9 cellular contexts compared by ENCODE assay signal in the genomic region with DNA sequence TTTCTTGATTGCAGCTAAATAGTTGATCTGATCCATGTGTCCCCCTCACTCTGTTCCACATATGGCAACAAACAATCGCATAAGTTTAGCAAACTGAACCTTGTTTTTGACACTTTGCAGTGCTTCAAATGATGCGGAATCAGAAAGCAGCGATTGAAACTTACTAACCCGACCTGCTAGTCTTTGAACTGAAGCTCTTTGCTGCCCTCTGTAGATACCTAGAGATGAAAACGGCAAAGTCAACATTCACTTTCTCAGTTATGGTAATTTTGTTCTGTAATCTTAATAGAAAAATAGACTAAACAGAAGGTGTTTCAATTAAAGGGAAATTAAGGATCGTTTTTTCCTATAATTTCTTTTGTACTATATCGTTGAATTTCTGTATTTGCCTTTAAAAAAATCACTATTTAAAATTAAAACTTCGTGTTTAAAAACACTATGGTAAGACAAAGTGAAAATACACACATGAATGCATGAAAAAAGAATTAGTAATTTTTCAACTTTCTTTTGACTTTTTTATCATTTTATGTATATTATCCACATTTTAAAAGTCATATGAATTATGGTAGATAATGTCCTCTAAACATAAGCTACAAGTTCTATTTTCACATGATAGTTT.
DNase-seq lines count a peak whose midpoint lies in the region; ATAC-seq, FAIRE-seq and TF ChIP-seq lines count a peak whose summit lies in the region.
"Had no signal": no experiment of that assay in that cellular context is flagged by ENCODE, and none has a peak within 500 bp of the region (broad histone marks: within the 10 kb centered on the region; RNA-seq: fewer than 3 reads in every experiment).

No MANE protein-coding gene starts in this region.

- no peak overlapping the region for H3K4me2 ChIP-seq in GM12878 (ENCODE audit: control insufficient read depth, insufficient read depth)

- H3K9ac ChIP-seq in GM12878 (ENCODE audit: control insufficient read depth, insufficient read depth, low read length) = no peak overlapping the region

- no peaks in the 10 kb centered on the region for H3K4me1 ChIP-seq in GM12878 (ENCODE audit: control insufficient read depth, insufficient read depth, low read length)

- WGBS in GM12878 (ENCODE audit: insufficient coverage, insufficient replicate concordance, low lambda C conversion rate, missing lambda C conversion rate) = 0% methylated on average over 8 of the region's 8 CpGs

- FAIRE-seq in GM12878 (lab: Jason Lieb, UNC) = peak; percentile 7

- H3K4me3 Mint-ChIP-seq in activated T-helper 2 cell treated with anti-CD3 and anti-CD28 coated beads, Interferon-gamma antibody, Interleukin-2, Interleukin-4, amounts not matched to agents 10 μg/mL and 5 μg/mL and 100 μg/mL, durations not matched to agents 14 hours and 24 hours and 36 hours (ENCODE audit: low read depth) = no peak overlapping the region

- CTCF ChIA-PET in GM12878 (lab: Yijun Ruan, JAX) = interaction anchor here (0.6 to 2.5 kb wide), 9 partner anchors 9 to 955 kb away, joined by 3 to 8 read pairs (median 4); no protein-coding TSS in a partner anchor

- H3K4me1 Mint-ChIP-seq in activated T-helper 2 cell treated with anti-CD3 and anti-CD28 coated beads, Interferon-gamma antibody, Interleukin-2, Interleukin-4, amounts not matched to agents 10 μg/mL and 5 μg/mL and 100 μg/mL, durations not matched to agents 14 hours and 24 hours and 36 hours (ENCODE audit: low read depth) = no peaks in the 10 kb centered on the region

- no peaks in the 10 kb centered on the region for H3K27me3 ChIP-seq in GM12878 (replicated peaks in 1 of 2; ENCODE audit: control insufficient read depth in 2 of 2, insufficient read depth in 2 of 2, low read length in 1 of 2)
- H3K27me3 ChIP-seq in kidney epithelial cell (ENCODE audit: control insufficient read depth, insufficient read depth, low read length) = no peaks in the 10 kb centered on the region

- DNase-seq in Caki2 (ENCODE audit: low read depth) = peak; percentile 4
- DNase-seq in NCI-H345 treated with DMSO at 0.1 percent for 48 hours (lab: John Stamatoyannopoulos, UW; ENCODE audit: unreplicated experiment) = peak; percentile 61
- DNase-seq in GM12878 (ENCODE audit: low read depth, low spot score) = no peak
- DNase-seq in kidney epithelial cell (ENCODE audit: low read depth) = peak; percentile 14
- DNase-seq in activated T-helper 2 cell treated with anti-CD3 and anti-CD28 coated beads, Interferon-gamma antibody, Interleukin-2, Interleukin-4, amounts not matched to agents 10 μg/mL and 5 μg/mL and 100 μg/mL, durations not matched to agents 14 hours and 24 hours and 36 hours (ENCODE audit: low spot score) = no peak
- DNase-seq in central memory CD4-positive, alpha-beta T cell = no peak

- no peaks in the 10 kb centered on the region for H4K20me1 ChIP-seq in GM12878 (ENCODE audit: control insufficient read depth, insufficient read depth)

- SMC1A ChIA-PET in GM12878 (lab: Charles Lee; ENCODE audit: uncharacterized antibody, unreplicated experiment) = interaction anchor here (0.6 to 0.8 kb wide), 2 partner anchors 19 to 1133 kb away, joined by 3 read pairs; no protein-coding TSS in a partner anchor

- in situ Hi-C loops in Caki2 (cut with HindIII; ENCODE audit: low pct_unique_long_range_greater_than_20kb, low sequenced_read_pairs) = no loop called here
- in situ Hi-C loops in GM12878 (cut with MboI) = no loop called here

- ATAC-seq in HG02623 (IDR thresholded peaks at IDR 0.05; ENCODE audit: unreplicated experiment) (peak; percentile 54), GM12878 (peak; percentile 54), HG03097 (IDR thresholded peaks at IDR 0.05; ENCODE audit: low FRiP score, unreplicated experiment) (no peak)

- RAD21 ChIA-PET in GM12878 (lab: Charles Lee; ENCODE audit: unreplicated experiment) = no interaction called here

- TF ChIP-seq RAD21 in GM12878 (IDR thresholded peaks at IDR 0.05; ENCODE audit: insufficient read depth, low read depth, low read length) = peak; percentile 73

- H3K4me3 ChIP-seq in GM12878 (no peak overlapping the region), kidney epithelial cell (ENCODE audit: low read depth, low read length) (no peak overlapping the region)

- no peak overlapping the region for H2AFZ ChIP-seq in GM12878 (ENCODE audit: control insufficient read depth, low read depth, low read length)

- H3K36me3 ChIP-seq in GM12878 (ENCODE audit: control insufficient read depth in 2 of 2, insufficient read depth in 2 of 2, low read length in 1 of 2) (no peaks in the 10 kb centered on the region), kidney epithelial cell (ENCODE audit: control insufficient read depth, insufficient read depth, low read length) (no peaks in the 10 kb centered on the region)

- no peaks in the 10 kb centered on the region for H3K79me2 ChIP-seq in GM12878 (ENCODE audit: control insufficient read depth, insufficient read depth, low read length)

- intact Hi-C loops in GM12878 (cut with micrococcal nuclease; ENCODE audit: unreplicated experiment) = loop anchor here (5.0 to 10.0 kb wide), 2 partner anchors 572 to 665 kb away; no protein-coding TSS in a partner anchor
- intact Hi-C loops in activated T-helper 2 cell treated with anti-CD3 and anti-CD28 coated beads, Interferon-gamma antibody, Interleukin-2, Interleukin-4, amounts not matched to agents 10 μg/mL and 5 μg/mL and 100 μg/mL, durations not matched to agents 14 hours and 24 hours and 36 hours (cut with micrococcal nuclease) = no loop called here

- BruUV-seq in GM12878 (replicated peaks; lab: Mats Ljungman, UMichigan) = no TSS peak

- H3K36me3 Mint-ChIP-seq in activated T-helper 2 cell treated with anti-CD3 and anti-CD28 coated beads, Interferon-gamma antibody, Interleukin-2, Interleukin-4, amounts not matched to agents 10 μg/mL and 5 μg/mL and 100 μg/mL, durations not matched to agents 14 hours and 24 hours and 36 hours (ENCODE audit: low read depth) = no peaks in the 10 kb centered on the region

- H3K27me3 Mint-ChIP-seq in activated T-helper 2 cell treated with anti-CD3 and anti-CD28 coated beads, Interferon-gamma antibody, Interleukin-2, Interleukin-4, amounts not matched to agents 10 μg/mL and 5 μg/mL and 100 μg/mL, durations not matched to agents 14 hours and 24 hours and 36 hours (ENCODE audit: low read depth) = no peaks in the 10 kb centered on the region

- no peak overlapping the region for H3K27ac ChIP-seq in GM12878 (ENCODE audit: control insufficient read depth, insufficient read depth)
- H3K27ac ChIP-seq: HL-60 had no signal

- no peak for TF ChIP-seq POLR2A in GM12878 (IDR thresholded peaks at IDR 0.05; ENCODE audit: low read depth, low read length)

- POLR2A ChIA-PET in GM12878 (lab: Charles Lee) = no interaction called here

- TF ChIP-seq CTCF in GM12878 (IDR thresholded peaks at IDR 0.05 in 2 of 3, conservative IDR thresholded peaks at IDR 0.05 in 1 of 3; ENCODE audit: control insufficient read depth in 2 of 3, extremely low read depth in 1 of 3, insufficient read depth in 1 of 3, low read depth in 3 of 3, low read length in 3 of 3) (peak; percentile 37 to 53 (median 49); a peak in 5 of 6 replicates), kidney epithelial cell (IDR thresholded peaks at IDR 0.05; ENCODE audit: insufficient read depth, low read length, poor library complexity, severe bottlenecking) (peak; percentile 73)

- no peak overlapping the region for H3K27ac Mint-ChIP-seq in activated T-helper 2 cell treated with anti-CD3 and anti-CD28 coated beads, Interferon-gamma antibody, Interleukin-2, Interleukin-4, amounts not matched to agents 10 μg/mL and 5 μg/mL and 100 μg/mL, durations not matched to agents 14 hours and 24 hours and 36 hours

- TF ChIP-seq EP300 in GM12878 (IDR thresholded peaks at IDR 0.05; ENCODE audit: borderline replicate concordance in 1 of 2, control insufficient read depth in 1 of 2, low read depth in 2 of 2, low read length in 2 of 2) = no peak

- H3K9me3 ChIP-seq in GM12878 (replicated peaks; ENCODE audit: control insufficient read depth, insufficient read depth, low read length) = no peaks in the 10 kb centered on the region

- H3K9me3 Mint-ChIP-seq in activated T-helper 2 cell treated with anti-CD3 and anti-CD28 coated beads, Interferon-gamma antibody, Interleukin-2, Interleukin-4, amounts not matched to agents 10 μg/mL and 5 μg/mL and 100 μg/mL, durations not matched to agents 14 hours and 24 hours and 36 hours = no peaks in the 10 kb centered on the region

TF ChIP-seq in GM12878, 131 proteins besides CTCF, POLR2A, EP300 and RAD21:
- TF ChIP-seq SMC3 (IDR thresholded peaks at IDR 0.05; ENCODE audit: borderline replicate concordance, low read length) = peak; percentile 42; the same call in 1 of the 2 replicates
- no peak for TF ChIP-seq RAD51 (IDR thresholded peaks at IDR 0.05)
- TF ChIP-seq ZNF384 (IDR thresholded peaks at IDR 0.05; ENCODE audit: borderline replicate concordance, low read depth, low read length) = no peak
- no peak for TF ChIP-seq CHD4 (IDR thresholded peaks at IDR 0.05)
- TF ChIP-seq, protein P1, sequence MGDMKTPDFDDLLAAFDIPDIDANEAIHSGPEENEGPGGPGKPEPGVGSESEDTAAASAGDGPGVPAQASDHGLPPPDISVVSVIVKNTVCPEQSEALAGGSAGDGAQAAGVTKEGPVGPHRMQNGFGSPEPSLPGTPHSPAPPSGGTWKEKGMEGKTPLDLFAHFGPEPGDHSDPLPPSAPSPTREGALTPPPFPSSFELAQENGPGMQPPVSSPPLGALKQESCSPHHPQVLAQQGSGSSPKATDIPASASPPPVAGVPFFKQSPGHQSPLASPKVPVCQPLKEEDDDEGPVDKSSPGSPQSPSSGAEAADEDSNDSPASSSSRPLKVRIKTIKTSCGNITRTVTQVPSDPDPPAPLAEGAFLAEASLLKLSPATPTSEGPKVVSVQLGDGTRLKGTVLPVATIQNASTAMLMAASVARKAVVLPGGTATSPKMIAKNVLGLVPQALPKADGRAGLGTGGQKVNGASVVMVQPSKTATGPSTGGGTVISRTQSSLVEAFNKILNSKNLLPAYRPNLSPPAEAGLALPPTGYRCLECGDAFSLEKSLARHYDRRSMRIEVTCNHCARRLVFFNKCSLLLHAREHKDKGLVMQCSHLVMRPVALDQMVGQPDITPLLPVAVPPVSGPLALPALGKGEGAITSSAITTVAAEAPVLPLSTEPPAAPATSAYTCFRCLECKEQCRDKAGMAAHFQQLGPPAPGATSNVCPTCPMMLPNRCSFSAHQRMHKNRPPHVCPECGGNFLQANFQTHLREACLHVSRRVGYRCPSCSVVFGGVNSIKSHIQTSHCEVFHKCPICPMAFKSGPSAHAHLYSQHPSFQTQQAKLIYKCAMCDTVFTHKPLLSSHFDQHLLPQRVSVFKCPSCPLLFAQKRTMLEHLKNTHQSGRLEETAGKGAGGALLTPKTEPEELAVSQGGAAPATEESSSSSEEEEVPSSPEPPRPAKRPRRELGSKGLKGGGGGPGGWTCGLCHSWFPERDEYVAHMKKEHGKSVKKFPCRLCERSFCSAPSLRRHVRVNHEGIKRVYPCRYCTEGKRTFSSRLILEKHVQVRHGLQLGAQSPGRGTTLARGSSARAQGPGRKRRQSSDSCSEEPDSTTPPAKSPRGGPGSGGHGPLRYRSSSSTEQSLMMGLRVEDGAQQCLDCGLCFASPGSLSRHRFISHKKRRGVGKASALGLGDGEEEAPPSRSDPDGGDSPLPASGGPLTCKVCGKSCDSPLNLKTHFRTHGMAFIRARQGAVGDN (IDR thresholded peaks at IDR 0.05) = no peak

Comparison
In these comparisons a context has a peak if more than half of its experiments do, and no peak if none do; other contexts are left out.
1. DNase-seq: peak in Caki2 (single experiment), NCI-H345 treated with DMSO at 0.1 percent for 48 hours (single experiment) and kidney epithelial cell (single experiment); none in GM12878 (single experiment), activated T-helper 2 cell treated with anti-CD3 and anti-CD28 coated beads, Interferon-gamma antibody, Interleukin-2, Interleukin-4, amounts not matched to agents 10 μg/mL and 5 μg/mL and 100 μg/mL, durations not matched to agents 14 hours and 24 hours and 36 hours (single experiment) and central memory CD4-positive, alpha-beta T cell (single experiment).